ENCODE assay signal across 24 cellular contexts in genomic region chr15:59678171-59678570, GRCh38.
"Had no signal": no experiment of that assay in that cellular context is flagged by ENCODE, and none has a peak within 500 bp of the region (broad histone marks: within the 10 kb centered on the region; RNA-seq: fewer than 3 reads in every experiment).

No MANE protein-coding gene starts in this region.

- H3K27me3 ChIP-seq: esophagus squamous epithelium, gastrocnemius medialis, left lung, neural progenitor cell, sigmoid colon, vagina had no signal

- H3K9me3 Mint-ChIP-seq: activated naive CD4-positive, alpha-beta T cell treated with anti-CD3 and anti-CD28 coated beads, Interleukin-2, amount 50 U/mL, for 72 hours; activated T-cell treated with anti-CD3 and anti-CD28 coated beads, Interleukin-2, amount 50 U/mL, for 4 hours; naive thymus-derived CD4-positive, alpha-beta T cell; neural progenitor cell; type B pancreatic cell had no signal

- H3K9ac ChIP-seq: neural progenitor cell had no signal

- H3K27ac Mint-ChIP-seq: neural progenitor cell, type B pancreatic cell had no signal

- H3K4me2 ChIP-seq: neural progenitor cell, smooth muscle cell had no signal

- H3K9me3 ChIP-seq: esophagus squamous epithelium, gastrocnemius medialis, left lung, sigmoid colon, thoracic aorta, vagina had no signal

- H3K4me3 ChIP-seq: esophagus squamous epithelium, gastrocnemius medialis, left lung, lung, neural progenitor cell, sigmoid colon, smooth muscle cell, thoracic aorta, vagina had no signal

- H2AFZ ChIP-seq: neural progenitor cell had no signal

- H3K27ac ChIP-seq: esophagus squamous epithelium, gastrocnemius medialis, left lung, neural progenitor cell, sigmoid colon, thoracic aorta, vagina, VCaP had no signal

- H3K4me3 Mint-ChIP-seq: activated T-cell treated with anti-CD3 and anti-CD28 coated beads, Interleukin-2, amount 50 U/mL, for 4 hours; neural progenitor cell; type B pancreatic cell had no signal

- ATAC-seq: activated CD4-positive, CD25-positive, alpha-beta regulatory T cell treated with anti-CD3 and anti-CD28 coated beads, Interleukin-2, amount 50 U/mL, for 24 hours; activated naive CD4-positive, alpha-beta T cell treated with anti-CD3 and anti-CD28 coated beads, Interleukin-2, amount 50 U/mL, for 72 hours; activated T-cell treated with anti-CD3 and anti-CD28 coated beads, Interleukin-2, amount 50 U/mL, for 4 hours; gastrocnemius medialis; left lung; naive thymus-derived CD4-positive, alpha-beta T cell had no signal

- FAIRE-seq: astrocyte had no signal

- H3K27me3 Mint-ChIP-seq: naive thymus-derived CD4-positive, alpha-beta T cell; type B pancreatic cell had no signal

- DNase-seq: activated T-cell treated with anti-CD3 and anti-CD28 coated beads, Interleukin-2, amount 50 U/mL, for 4 hours; central memory CD4-positive, alpha-beta T cell; effector memory CD4-positive, alpha-beta T cell; esophagus squamous epithelium; gastrocnemius medialis; hippocampal formation; kidney glomerular epithelial cell; left lung; naive thymus-derived CD4-positive, alpha-beta T cell; posterior cingulate gyrus; sigmoid colon; stimulated activated CD4-positive, alpha-beta T cell treated with anti-CD3 and anti-CD28 coated beads, Interleukin-15, amount 100 ng/mL, for 24 hours; stimulated activated CD8-positive, alpha-beta memory T cell treated with anti-CD3 and anti-CD28 coated beads, Interleukin-4, amount 100 ng/mL, for 48 hours; stimulated activated naive CD4-positive, alpha-beta T cell treated with Interleukin-2 at 50 U/mL for 16 hours had no signal

- H3K4me1 Mint-ChIP-seq: neural progenitor cell had no signal

- H3K4me1 ChIP-seq: esophagus squamous epithelium, gastrocnemius medialis, neural progenitor cell, sigmoid colon, vagina had no signal
